1 cellular context compared by ENCODE assay signal in the genomic region with DNA sequence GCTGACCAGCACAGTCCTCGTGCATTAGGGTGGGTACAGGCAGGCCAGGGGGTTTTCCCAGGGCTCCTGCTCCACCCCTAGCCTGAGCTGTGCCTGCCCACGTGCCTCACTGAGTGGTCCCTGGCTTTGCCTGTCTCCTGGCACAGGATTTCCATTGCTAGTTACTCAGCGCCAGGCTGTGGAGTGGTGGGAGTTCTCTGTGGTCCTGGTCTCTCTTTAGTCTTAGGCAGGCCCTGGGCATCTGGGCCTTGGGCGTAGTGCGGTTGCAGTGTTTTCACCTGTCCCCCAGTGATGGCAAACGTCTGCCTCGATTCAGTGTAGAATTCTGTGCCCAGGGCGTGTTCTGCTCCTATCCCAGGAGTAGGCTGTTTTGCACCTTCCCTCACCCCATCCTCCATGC.
TF ChIP-seq lines count a peak whose summit lies in the region.

No MANE protein-coding gene starts in this region.

TF ChIP-seq in A549, 52 proteins besides CTCF, POLR2A, EP300 and RAD21 (continued from another document):
- TF ChIP-seq, protein P1, sequence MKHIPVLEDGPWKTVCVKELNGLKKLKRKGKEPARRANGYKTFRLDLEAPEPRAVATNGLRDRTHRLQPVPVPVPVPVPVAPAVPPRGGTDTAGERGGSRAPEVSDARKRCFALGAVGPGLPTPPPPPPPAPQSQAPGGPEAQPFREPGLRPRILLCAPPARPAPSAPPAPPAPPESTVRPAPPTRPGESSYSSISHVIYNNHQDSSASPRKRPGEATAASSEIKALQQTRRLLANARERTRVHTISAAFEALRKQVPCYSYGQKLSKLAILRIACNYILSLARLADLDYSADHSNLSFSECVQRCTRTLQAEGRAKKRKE (CRISPR knock-in tag; IDR thresholded peaks at IDR 0.05; ENCODE audit: low read depth), result no peak
- TF ChIP-seq REST (IDR thresholded peaks at IDR 0.05) (no peak), RARB (CRISPR knock-in tag; IDR thresholded peaks at IDR 0.05) (no peak), POLR2AphosphoS2 (conservative IDR thresholded peaks at IDR 0.05; ENCODE audit: low read length) (no peak), MAX (IDR thresholded peaks at IDR 0.05) (no peak), HOXB5 (CRISPR knock-in tag; IDR thresholded peaks at IDR 0.05) (no peak), HMGXB4 (CRISPR knock-in tag; IDR thresholded peaks at IDR 0.05; ENCODE audit: borderline replicate concordance) (no peak), SREBF2 (IDR thresholded peaks at IDR 0.05) (no peak), EHMT2 (IDR thresholded peaks at IDR 0.05; ENCODE audit: low read depth) (no peak), ESRRA (IDR thresholded peaks at IDR 0.05; ENCODE audit: borderline replicate concordance, low read length) (no peak), KDM5A (IDR thresholded peaks at IDR 0.05) (no peak), JUN (IDR thresholded peaks at IDR 0.05) (no peak), CBX2 (IDR thresholded peaks at IDR 0.05; ENCODE audit: borderline replicate concordance, low read depth) (no peak)
TF ChIP-seq in A549: peak in this region for 0.
